Comparison of ENCODE assay signal across 11 cellular contexts in genomic region chr14:91389173-91389572, GRCh38. TPM values are rescaled to one million over a fixed set of nuclear protein-coding genes. Genes with fewer than 3 reads are reported as not detected.
DNase-seq lines count a peak whose midpoint lies in the region; ATAC-seq and TF ChIP-seq lines count a peak whose summit lies in the region.
"Had no signal": no experiment of that assay in that cellular context is flagged by ENCODE, and none has a peak within 500 bp of the region (broad histone marks: within the 10 kb centered on the region; RNA-seq: fewer than 3 reads in every experiment).

No MANE protein-coding gene starts in this region.

- H3K36me3 Mint-ChIP-seq in activated T-cell treated with anti-CD3 and anti-CD28 coated beads, Interleukin-2, amount 50 U/mL, for 72 hours (ENCODE audit: insufficient read depth in 2 of 2): peaks cover 0 to 3% of the 10 kb centered on the region in 2 donors
- peaks cover 8% of the 10 kb centered on the region for H3K36me3 Mint-ChIP-seq in stimulated activated memory B cell treated with anti-CD40 and anti-IgM and Interleukin-4, amounts not matched to agents 10 μg/mL and 1 μg/mL and 100 μg/mL, for 72 hours

- no peak for DNase-seq in activated T-cell treated with anti-CD3 and anti-CD28 coated beads, Interleukin-2, amount 50 U/mL, for 72 hours
- no peak for DNase-seq in activated T-cell treated with anti-CD3 and anti-CD28 coated beads, Interleukin-2, amount 50 U/mL, for 1 hour
- DNase-seq in WERI-Rb-1 (no peak), LoVo (ENCODE audit: low spot score) (no peak), AG08396 (ENCODE audit: low spot score) (no peak)
- no peak for DNase-seq in effector memory CD4-positive, alpha-beta T cell
- DNase-seq: MG63, NCI-H748 treated with DMSO at 0.1 percent for 48 hours, thyroid gland had no signal

- no peak for ATAC-seq in activated T-cell treated with anti-CD3 and anti-CD28 coated beads, Interleukin-2, amount 50 U/mL, for 72 hours (replicated peaks in 1 of 2)
- ATAC-seq in stimulated activated memory B cell treated with anti-CD40 and anti-IgM and Interleukin-4, amounts not matched to agents 10 μg/mL and 1 μg/mL and 100 μg/mL, for 72 hours: no peak
- ATAC-seq in GM18502 (IDR thresholded peaks at IDR 0.05; ENCODE audit: poor library complexity, unreplicated experiment): no peak

- no peak for TF ChIP-seq CTCF in WERI-Rb-1 (IDR thresholded peaks at IDR 0.05; ENCODE audit: low read depth, low read length)

- peak overlapping the region; percentile 75 for H3K27ac Mint-ChIP-seq in activated T-cell treated with anti-CD3 and anti-CD28 coated beads, Interleukin-2, amount 50 U/mL, for 72 hours
- H3K27ac Mint-ChIP-seq in stimulated activated memory B cell treated with anti-CD40 and anti-IgM and Interleukin-4, amounts not matched to agents 10 μg/mL and 1 μg/mL and 100 μg/mL, for 72 hours: peak overlapping the region; percentile 75

- no peaks in the 10 kb centered on the region for H3K27me3 Mint-ChIP-seq in activated T-cell treated with anti-CD3 and anti-CD28 coated beads, Interleukin-2, amount 50 U/mL, for 72 hours (ENCODE audit: low read depth)
- no peaks in the 10 kb centered on the region for H3K27me3 Mint-ChIP-seq in stimulated activated memory B cell treated with anti-CD40 and anti-IgM and Interleukin-4, amounts not matched to agents 10 μg/mL and 1 μg/mL and 100 μg/mL, for 72 hours

- H3K9me3 ChIP-seq in WERI-Rb-1 (ENCODE audit: severe bottlenecking): no peaks in the 10 kb centered on the region
- H3K9me3 ChIP-seq in effector memory CD4-positive, alpha-beta T cell (ENCODE audit: control insufficient read depth, low read length): no peaks in the 10 kb centered on the region
- H3K9me3 ChIP-seq: MG63, thyroid gland had no signal

- peaks cover 89% of the 10 kb centered on the region for H3K4me1 ChIP-seq in effector memory CD4-positive, alpha-beta T cell (ENCODE audit: control insufficient read depth, insufficient read depth, low read length, poor library complexity, severe bottlenecking)
- H3K4me1 ChIP-seq: thyroid gland had no signal

- peak overlapping the region; percentile 96 for H3K27ac ChIP-seq in WERI-Rb-1
- peak overlapping the region; percentile 64 for H3K27ac ChIP-seq in effector memory CD4-positive, alpha-beta T cell (ENCODE audit: insufficient read depth, low read length, poor library complexity, severe bottlenecking)
- H3K27ac ChIP-seq: thyroid gland had no signal

- no peak overlapping the region; the same call in 1 of the 2 replicates for H3K4me3 ChIP-seq in WERI-Rb-1 (ENCODE audit: low read depth, low read length)
- H3K4me3 ChIP-seq in effector memory CD4-positive, alpha-beta T cell (ENCODE audit: insufficient read depth, low read depth, low read length, poor library complexity, severe bottlenecking): no peak overlapping the region
- H3K4me3 ChIP-seq: MG63, thyroid gland had no signal

- peak overlapping the region; percentile 64 to 82 for H3K4me3 Mint-ChIP-seq in activated T-cell treated with anti-CD3 and anti-CD28 coated beads, Interleukin-2, amount 50 U/mL, for 72 hours
- no peak overlapping the region for H3K4me3 Mint-ChIP-seq in stimulated activated memory B cell treated with anti-CD40 and anti-IgM and Interleukin-4, amounts not matched to agents 10 μg/mL and 1 μg/mL and 100 μg/mL, for 72 hours

- H3K36me3 ChIP-seq in WERI-Rb-1: peaks cover 6% of the 10 kb centered on the region; the same call in 1 of the 2 replicates
- H3K36me3 ChIP-seq in effector memory CD4-positive, alpha-beta T cell (ENCODE audit: control insufficient read depth, insufficient read depth, low read length): no peaks in the 10 kb centered on the region
- H3K36me3 ChIP-seq: MG63, thyroid gland had no signal

- H3K9me3 Mint-ChIP-seq in activated T-cell treated with anti-CD3 and anti-CD28 coated beads, Interleukin-2, amount 50 U/mL, for 72 hours: no peaks in the 10 kb centered on the region
- no peaks in the 10 kb centered on the region for H3K9me3 Mint-ChIP-seq in stimulated activated memory B cell treated with anti-CD40 and anti-IgM and Interleukin-4, amounts not matched to agents 10 μg/mL and 1 μg/mL and 100 μg/mL, for 72 hours

- H3K27me3 ChIP-seq in WERI-Rb-1 (ENCODE audit: insufficient read depth, low read depth, severe bottlenecking): no peaks in the 10 kb centered on the region
- H3K27me3 ChIP-seq in effector memory CD4-positive, alpha-beta T cell (replicated peaks; ENCODE audit: control insufficient read depth, insufficient read depth, low read length, poor library complexity, severe bottlenecking): no peaks in the 10 kb centered on the region
- H3K27me3 ChIP-seq: MG63, thyroid gland had no signal

- H3K4me1 Mint-ChIP-seq in activated T-cell treated with anti-CD3 and anti-CD28 coated beads, Interleukin-2, amount 50 U/mL, for 72 hours (ENCODE audit: low read depth): peaks cover 90% of the 10 kb centered on the region
- H3K4me1 Mint-ChIP-seq in stimulated activated memory B cell treated with anti-CD40 and anti-IgM and Interleukin-4, amounts not matched to agents 10 μg/mL and 1 μg/mL and 100 μg/mL, for 72 hours: peaks cover 81% of the 10 kb centered on the region

RNA-seq across cellular contexts. Expression of gene CCDC88C, which starts 28.4 kb away (rescaled TPM):
- total RNA-seq in activated T-cell treated with anti-CD3 and anti-CD28 coated beads, Interleukin-2, amount 50 U/mL, for 72 hours: 100 to 1,000 TPM; 103 to 111 TPM
